Comparison of ENCODE assay signal across 1 cellular context in genomic region chr3:185585523-185585861, GRCh38.
TF ChIP-seq lines count a peak whose summit lies in the region.

No MANE protein-coding gene starts in this region.

TF ChIP-seq in HepG2, 621 proteins besides CTCF, POLR2A, EP300 and RAD21:
- TF ChIP-seq HMGXB3 (CRISPR knock-in tag; IDR thresholded peaks at IDR 0.05; ENCODE audit: borderline replicate concordance) (no peak), HDAC2 (CRISPR knock-in tag; IDR thresholded peaks at IDR 0.05) (peak; percentile 3; the same call in 1 of the 2 replicates), ZNF12 (CRISPR knock-in tag; IDR thresholded peaks at IDR 0.05) (no peak), KDM4B (CRISPR knock-in tag; IDR thresholded peaks at IDR 0.05) (0 out of 2 replicates have a peak, but pooled peaks have one; percentile 10), ZMAT3 (CRISPR knock-in tag; conservative IDR thresholded peaks at IDR 0.05) (no peak), FOSL1 (CRISPR knock-in tag; IDR thresholded peaks at IDR 0.05; ENCODE audit: borderline replicate concordance) (no peak), FOSL2 (CRISPR knock-in tag; IDR thresholded peaks at IDR 0.05) (no peak), XBP1 (CRISPR knock-in tag; IDR thresholded peaks at IDR 0.05) (no peak), ETV5 (CRISPR knock-in tag; IDR thresholded peaks at IDR 0.05; ENCODE audit: borderline replicate concordance) (0 out of 2 replicates have a peak, but pooled peaks have one; percentile 3), JUNB (CRISPR knock-in tag; IDR thresholded peaks at IDR 0.05; ENCODE audit: borderline replicate concordance) (no peak), ZNF775 (CRISPR knock-in tag; IDR thresholded peaks at IDR 0.05; ENCODE audit: borderline replicate concordance) (no peak), MED8 (CRISPR knock-in tag; IDR thresholded peaks at IDR 0.05; ENCODE audit: insufficient replicate concordance) (no peak), ZNF3 (CRISPR knock-in tag; IDR thresholded peaks at IDR 0.05) (no peak), SP140L (CRISPR knock-in tag; IDR thresholded peaks at IDR 0.05; ENCODE audit: borderline replicate concordance) (0 out of 2 replicates have a peak, but pooled peaks have one; percentile 6), ZNF776 (CRISPR knock-in tag; IDR thresholded peaks at IDR 0.05) (no peak), PBX2 (CRISPR knock-in tag; IDR thresholded peaks at IDR 0.05) (no peak), ZNF709 (CRISPR knock-in tag; IDR thresholded peaks at IDR 0.05) (no peak), ATAD3A (CRISPR knock-in tag; IDR thresholded peaks at IDR 0.05) (no peak), SATB2 (CRISPR knock-in tag; IDR thresholded peaks at IDR 0.05) (no peak)
- TF ChIP-seq, protein P1, sequence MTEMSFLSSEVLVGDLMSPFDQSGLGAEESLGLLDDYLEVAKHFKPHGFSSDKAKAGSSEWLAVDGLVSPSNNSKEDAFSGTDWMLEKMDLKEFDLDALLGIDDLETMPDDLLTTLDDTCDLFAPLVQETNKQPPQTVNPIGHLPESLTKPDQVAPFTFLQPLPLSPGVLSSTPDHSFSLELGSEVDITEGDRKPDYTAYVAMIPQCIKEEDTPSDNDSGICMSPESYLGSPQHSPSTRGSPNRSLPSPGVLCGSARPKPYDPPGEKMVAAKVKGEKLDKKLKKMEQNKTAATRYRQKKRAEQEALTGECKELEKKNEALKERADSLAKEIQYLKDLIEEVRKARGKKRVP (CRISPR knock-in tag; IDR thresholded peaks at IDR 0.05), result 0 out of 4 replicates have a peak, but pooled peaks of 1 of the 2 experiments have one; percentile 23
- TF ChIP-seq, protein P2, sequence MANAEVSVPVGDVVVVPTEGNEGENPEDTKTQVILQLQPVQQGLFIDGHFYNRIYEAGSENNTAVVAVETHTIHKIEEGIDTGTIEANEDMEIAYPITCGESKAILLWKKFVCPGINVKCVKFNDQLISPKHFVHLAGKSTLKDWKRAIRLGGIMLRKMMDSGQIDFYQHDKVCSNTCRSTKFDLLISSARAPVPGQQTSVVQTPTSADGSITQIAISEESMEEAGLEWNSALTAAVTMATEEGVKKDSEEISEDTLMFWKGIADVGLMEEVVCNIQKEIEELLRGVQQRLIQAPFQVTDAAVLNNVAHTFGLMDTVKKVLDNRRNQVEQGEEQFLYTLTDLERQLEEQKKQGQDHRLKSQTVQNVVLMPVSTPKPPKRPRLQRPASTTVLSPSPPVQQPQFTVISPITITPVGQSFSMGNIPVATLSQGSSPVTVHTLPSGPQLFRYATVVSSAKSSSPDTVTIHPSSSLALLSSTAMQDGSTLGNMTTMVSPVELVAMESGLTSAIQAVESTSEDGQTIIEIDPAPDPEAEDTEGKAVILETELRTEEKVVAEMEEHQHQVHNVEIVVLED (CRISPR knock-in tag; IDR thresholded peaks at IDR 0.05; ENCODE audit: borderline replicate concordance), result no peak
